In genomic region chr3:32078085-32078634, GRCh38 we compare ENCODE assay signal across 22 cellular contexts. TPM values are rescaled to one million over a fixed set of nuclear protein-coding genes. Genes with fewer than 3 reads are reported as not detected.
A peak's percentile ranks its signal among the peaks of the same experiment; 100 is the strongest.
DNase-seq lines count a peak whose midpoint lies in the region; ATAC-seq and TF ChIP-seq lines count a peak whose summit lies in the region.
"Had no signal": no experiment of that assay in that cellular context is flagged by ENCODE, and none has a peak within 500 bp of the region (broad histone marks: within the 10 kb centered on the region; RNA-seq: fewer than 3 reads in every experiment).

No MANE protein-coding gene starts in this region.

- H3K4me2 ChIP-seq in GM23338 (no peak overlapping the region), mesenchymal stem cell (ENCODE audit: low read length, poor library complexity, severe bottlenecking) (no peak overlapping the region)

- no peaks in the 10 kb centered on the region for H3K36me3 Mint-ChIP-seq in GM23338 (ENCODE audit: low read depth)
- H3K36me3 Mint-ChIP-seq in osteocyte (ENCODE audit: unreplicated experiment) = no peaks in the 10 kb centered on the region

- no peak overlapping the region for H2AK5ac ChIP-seq in mesenchymal stem cell (ENCODE audit: low read length, severe bottlenecking)

- H3K9me2 ChIP-seq in GM23338 (ENCODE audit: insufficient read depth) = no peaks in the 10 kb centered on the region; the same call in 1 of the 2 replicates

- H2AFZ ChIP-seq in GM23338 = peak overlapping the region; percentile 94
- peak overlapping the region; percentile 61 for H2AFZ ChIP-seq in mesenchymal stem cell (ENCODE audit: low read depth, low read length)

- H3K4me3 ChIP-seq in GM23338 (no peak overlapping the region), Peyer's patch (peak overlapping the region in 3 of 4 donors; percentile 14 to 40 (median 36)), mesenchymal stem cell (ENCODE audit: insufficient read depth in 1 of 2, low read depth in 1 of 2, low read length in 2 of 2) (no peak overlapping the region), spleen (peak overlapping the region in 2 of 8 donors; percentile 0 to 39)
- H3K4me3 ChIP-seq: thyroid gland had no signal

- DNase-seq in GM23338 (ENCODE audit: low spot score) (no peak), Peyer's patch (no peak), mesenchymal stem cell (no peak), spleen (no peak), osteocyte (ENCODE audit: extremely low spot score, unreplicated experiment) (no peak)
- DNase-seq: activated CD4-positive, alpha-beta T cell treated with anti-CD3 and anti-CD28 coated beads for 48 hours; activated naive CD4-positive, alpha-beta T cell treated with anti-CD3 and anti-CD28 coated beads for 36 hours; activated T-cell treated with anti-CD3 and anti-CD28 coated beads, Interleukin-2, amount 50 U/mL, for 48 hours; brain microvascular endothelial cell; effector CD4-positive, alpha-beta T cell; foreskin fibroblast; NCI-H187; NCI-H69; stimulated activated CD4-positive, alpha-beta T cell treated with anti-CD3 and anti-CD28 coated beads, Interleukin-12 subunit alpha, Interleukin-12 subunit beta, amount 100 ng/mL, for 4 hours; stimulated activated CD4-positive, alpha-beta T cell treated with anti-CD3 and anti-CD28 coated beads, Interleukin-4, amount 100 ng/mL, for 4 hours; stimulated activated naive CD8-positive, alpha-beta T cell treated with anti-CD3 and anti-CD28 coated beads, Interleukin-15, Interleukin-2, amounts not matched to agents 100 U/mL and 50 U/mL, for 24 hours; thyroid gland had no signal

- H3K9ac ChIP-seq in mesenchymal stem cell (ENCODE audit: low read length) = no peak overlapping the region

- no peak overlapping the region for H2BK5ac ChIP-seq in mesenchymal stem cell (ENCODE audit: low read depth, low read length, poor library complexity, severe bottlenecking)

- H3K79me1 ChIP-seq in mesenchymal stem cell (replicated peaks; ENCODE audit: low read length, poor library complexity, severe bottlenecking) = no peaks in the 10 kb centered on the region

- H3K79me2 ChIP-seq in GM23338 (replicated peaks; ENCODE audit: insufficient read depth) = no peaks in the 10 kb centered on the region

- peaks cover 5% of the 10 kb centered on the region; the same call in 1 of the 2 replicates for H3K4me1 ChIP-seq in GM23338 (ENCODE audit: insufficient read depth)
- peaks cover 0 to 8% (median 0%) of the 10 kb centered on the region in 4 donors for H3K4me1 ChIP-seq in Peyer's patch
- H3K4me1 ChIP-seq in mesenchymal stem cell (ENCODE audit: control insufficient read depth, insufficient read depth, low read depth, low read length) = peaks cover 1% of the 10 kb centered on the region
- H3K4me1 ChIP-seq in spleen = peaks cover 0 to 17% (median 7%) of the 10 kb centered on the region in 6 donors

- no peak overlapping the region for H2BK15ac ChIP-seq in mesenchymal stem cell (ENCODE audit: low read depth, poor library complexity, severe bottlenecking)

- no peaks in the 10 kb centered on the region for H3K27me3 Mint-ChIP-seq in GM23338 (ENCODE audit: insufficient read depth, low read depth, poor library complexity)
- peaks cover 24% of the 10 kb centered on the region for H3K27me3 Mint-ChIP-seq in osteocyte (ENCODE audit: unreplicated experiment)

- WGBS in mesenchymal stem cell = 93% methylated on average over 1 of the region's 3 CpGs
- 57 to 79% (median 69%) methylated on average over 3 of the region's 3 CpGs for WGBS in spleen, 5 donors

- no peak overlapping the region for H3K18ac ChIP-seq in mesenchymal stem cell (ENCODE audit: low read depth in 1 of 2, low read length in 2 of 2)

- H3K27me3 ChIP-seq in GM23338 (ENCODE audit: insufficient read depth) (no peaks in the 10 kb centered on the region), Peyer's patch (no peaks in the 10 kb centered on the region), mesenchymal stem cell (ENCODE audit: control insufficient read depth in 1 of 2, insufficient read depth in 1 of 2, low read length in 2 of 2) (peaks cover 4 to 10% of the 10 kb centered on the region in 2 experiments), spleen (replicated peaks in 1 of 7) (no peaks in the 10 kb centered on the region)
- H3K27me3 ChIP-seq: brain microvascular endothelial cell, thyroid gland had no signal

- no peak overlapping the region for H3K4ac ChIP-seq in mesenchymal stem cell (ENCODE audit: low read depth in 1 of 2, low read length in 2 of 2)

- no peak overlapping the region for H4K91ac ChIP-seq in mesenchymal stem cell (ENCODE audit: low read length)

- no peak overlapping the region for H3K27ac ChIP-seq in GM23338 (ENCODE audit: low read depth)
- peak overlapping the region in 3 of 4 donors; percentile 48 to 77 (median 68) for H3K27ac ChIP-seq in Peyer's patch
- no peak overlapping the region for H3K27ac ChIP-seq in mesenchymal stem cell (ENCODE audit: low read length, poor library complexity, severe bottlenecking)
- H3K27ac ChIP-seq in spleen = peak overlapping the region in 5 of 8 donors; percentile 12 to 56 (median 36)
- H3K27ac ChIP-seq: brain microvascular endothelial cell, C4-2B, thyroid gland had no signal

- H3K14ac ChIP-seq in mesenchymal stem cell (ENCODE audit: low read length in 2 of 2) = peak overlapping the region in 1 of 2 experiments; percentile 15

- no peak for ATAC-seq in GM23338
- ATAC-seq in HG03025 (IDR thresholded peaks at IDR 0.05; ENCODE audit: low FRiP score, unreplicated experiment) = no peak
- no peak for ATAC-seq in HG03439 (IDR thresholded peaks at IDR 0.05; ENCODE audit: unreplicated experiment)
- ATAC-seq: SK-N-SH treated with all-trans-retinoic acid at 6 μM for 48 hours; stimulated activated naive CD8-positive, alpha-beta T cell treated with anti-CD3 and anti-CD28 coated beads, Interleukin-15, Interleukin-2, amounts not matched to agents 100 U/mL and 50 U/mL, for 24 hours had no signal

- intact Hi-C loops in spleen (cut with DNase I; ENCODE audit: low total_unique reads) = no loop called here

- no peak overlapping the region for H2BK120ac ChIP-seq in mesenchymal stem cell (ENCODE audit: low read depth, low read length)

- no peaks in the 10 kb centered on the region for H3F3A ChIP-seq in GM23338 (replicated peaks; ENCODE audit: low read depth)

- H3K9me3 ChIP-seq in Peyer's patch (no peaks in the 10 kb centered on the region), mesenchymal stem cell (ENCODE audit: control insufficient read depth, low read length) (no peaks in the 10 kb centered on the region), spleen (no peaks in the 10 kb centered on the region)
- H3K9me3 ChIP-seq: thyroid gland had no signal

- no peak overlapping the region for H4K8ac ChIP-seq in mesenchymal stem cell (ENCODE audit: low read length)

- H4K20me1 ChIP-seq in GM23338 (replicated peaks; ENCODE audit: insufficient read depth) = no peaks in the 10 kb centered on the region

- H3K23ac ChIP-seq in mesenchymal stem cell (ENCODE audit: low read length in 2 of 2) = no peak overlapping the region

- TF ChIP-seq POLR2A in Peyer's patch (IDR thresholded peaks at IDR 0.05) = no peak
- no peak for TF ChIP-seq POLR2A in spleen (IDR thresholded peaks at IDR 0.05)

- H3K9me3 Mint-ChIP-seq in GM23338 (no peaks in the 10 kb centered on the region), osteocyte (ENCODE audit: unreplicated experiment) (no peaks in the 10 kb centered on the region)
- H3K9me3 Mint-ChIP-seq: activated naive CD4-positive, alpha-beta T cell treated with anti-CD3 and anti-CD28 coated beads for 36 hours; T-helper 2 cell treated with Interferon-gamma antibody and Interleukin-4, amounts not matched to agents 5 μg/mL and 100 μg/mL, for 36 hours had no signal

- H3K27ac Mint-ChIP-seq in GM23338 (no peak overlapping the region), osteocyte (ENCODE audit: unreplicated experiment) (no peak overlapping the region)
- H3K27ac Mint-ChIP-seq: activated naive CD4-positive, alpha-beta T cell treated with anti-CD3 and anti-CD28 coated beads for 36 hours; T-helper 2 cell treated with Interferon-gamma antibody and Interleukin-4, amounts not matched to agents 5 μg/mL and 100 μg/mL, for 36 hours had no signal

- peaks cover 9% of the 10 kb centered on the region for H3K4me1 Mint-ChIP-seq in GM23338
- peaks cover 4% of the 10 kb centered on the region for H3K4me1 Mint-ChIP-seq in osteocyte (ENCODE audit: unreplicated experiment)

- no peak overlapping the region for H2BK12ac ChIP-seq in mesenchymal stem cell (ENCODE audit: low read length in 2 of 2)

- H3K36me3 ChIP-seq in GM23338 (ENCODE audit: insufficient read depth) (no peaks in the 10 kb centered on the region; the same call in 1 of the 2 replicates), Peyer's patch (no peaks in the 10 kb centered on the region), mesenchymal stem cell (ENCODE audit: control insufficient read depth in 1 of 2, insufficient read depth in 2 of 2, low read depth in 1 of 2, low read length in 2 of 2) (no peaks in the 10 kb centered on the region), spleen (no peaks in the 10 kb centered on the region)
- H3K36me3 ChIP-seq: brain microvascular endothelial cell, thyroid gland had no signal

- no peak for TF ChIP-seq CTCF in GM23338 (conservative IDR thresholded peaks at IDR 0.05; ENCODE audit: low read depth in 2 of 2)
- TF ChIP-seq CTCF in Peyer's patch (IDR thresholded peaks at IDR 0.05) = no peak
- no peak for TF ChIP-seq CTCF in spleen (IDR thresholded peaks at IDR 0.05 in 8 of 11, conservative IDR thresholded peaks at IDR 0.05 in 3 of 11)
- no peak for TF ChIP-seq CTCF in osteocyte (IDR thresholded peaks at IDR 0.05)

- H3K4me3 Mint-ChIP-seq in GM23338 (no peak overlapping the region), osteocyte (ENCODE audit: unreplicated experiment) (no peak overlapping the region)
- H3K4me3 Mint-ChIP-seq: activated naive CD4-positive, alpha-beta T cell treated with anti-CD3 and anti-CD28 coated beads for 36 hours; T-helper 2 cell treated with Interferon-gamma antibody and Interleukin-4, amounts not matched to agents 5 μg/mL and 100 μg/mL, for 36 hours had no signal

TF ChIP-seq in GM23338, 12 proteins besides CTCF, POLR2A, EP300 and RAD21 (continues in another document):
- TF ChIP-seq POLR2AphosphoS5 (IDR thresholded peaks at IDR 0.05; ENCODE audit: low read depth) = no peak
- TF ChIP-seq ZNF331 (CRISPR knock-in tag; IDR thresholded peaks at IDR 0.05; ENCODE audit: low read depth) = no peak
- TF ChIP-seq CREB1 (CRISPR knock-in tag; IDR thresholded peaks at IDR 0.05; ENCODE audit: low read depth) = no peak
- no peak for TF ChIP-seq STAT1 (IDR thresholded peaks at IDR 0.05; ENCODE audit: unreplicated experiment)
- no peak for TF ChIP-seq EZH2 (IDR thresholded peaks at IDR 0.05; ENCODE audit: low read depth, unreplicated experiment)
- no peak for TF ChIP-seq ZNF114 (CRISPR knock-in tag; IDR thresholded peaks at IDR 0.05)

RNA-seq across cellular contexts. Expression of gene GPD1L, which starts 28.3 kb away (rescaled TPM):
- total RNA-seq in GM23338 (2014; rRNA removed; shearing (Covaris generic)) = 6.4 and 8.4 TPM in 2 replicates
- polyA plus RNA-seq in GM23338 (2016; fragmentation: Nextera tagmentation; extraction: Ambion mirVana) (1.9 and 2.0 TPM in 2 replicates), spleen (10 to 100 TPM in 1 of 3 donors, 1 to 10 TPM in 2; 6.2 to 13.9 (median 6.6) TPM)
- total RNA-seq in Peyer's patch (100 to 1,000 TPM in 1 of 4 donors, 10 to 100 TPM in 3; 54.6 to 157 (median 80.6) TPM), spleen (10 to 100 TPM; 13.6 to 38.9 (median 27.3) TPM), osteocyte (9.1 and 10.9 TPM in 2 replicates)
- polyA plus RNA-seq in mesenchymal stem cell (2013, experiment 1 of 2) = 4.4 TPM
- polyA plus RNA-seq in mesenchymal stem cell (2013, experiment 2 of 2) = 4.5 TPM

Comparison
In these comparisons a context has a peak if more than half of its experiments do, and no peak if none do; other contexts are left out.
1. H3K27ac ChIP-seq: peak in Peyer's patch (3 of 4) and spleen (5 of 8); none in GM23338 (single experiment) and mesenchymal stem cell (single experiment).
2. H3K4me3 ChIP-seq: peak in Peyer's patch (3 of 4); none in GM23338 (single experiment) and mesenchymal stem cell (0 of 2).